Comparison of ENCODE assay signal across 8 cellular contexts in genomic region chr3:48446425-48447193, GRCh38. TPM values are rescaled to one million over a fixed set of nuclear protein-coding genes. Genes with fewer than 3 reads are reported as not detected.
DNase-seq lines count a peak whose midpoint lies in the region; ATAC-seq and TF ChIP-seq lines count a peak whose summit lies in the region.

ATRIP (plus strand) TSS chr3:48446737; CDS start chr3:48446846, 109 bp downstream.

- TF ChIP-seq CTCF in RWPE2 (IDR thresholded peaks at IDR 0.05; ENCODE audit: poor library complexity, severe bottlenecking) (no peak), fibroblast of lung (conservative IDR thresholded peaks at IDR 0.05 in 1 of 2, IDR thresholded peaks at IDR 0.05 in 1 of 2; ENCODE audit: low read depth in 1 of 2, low read length in 2 of 2) (no peak), natural killer cell (IDR thresholded peaks at IDR 0.05) (peak; percentile 17)

- peak within 1 kb of the TSS; percentile 89 for H3K4me3 Mint-ChIP-seq in activated T-helper 17 cell treated with anti-CD3 and anti-CD28 coated beads, Interleukin-2, amount 50 U/mL, for 72 hours
- H3K4me3 Mint-ChIP-seq in natural killer cell: peak within 1 kb of the TSS; percentile 93

- H2AFZ ChIP-seq in fibroblast of lung (ENCODE audit: low read length): peak within 1 kb of the TSS; percentile 94

- in situ Hi-C loops in KBM-7 (cut with MboI; ENCODE audit: low pct_unique_long_range_greater_than_20kb, low sequenced_read_pairs): no loop called here

- H3K36me3 ChIP-seq in RWPE2 (ENCODE audit: low read depth) (peaks cover 41% of the 10 kb centered on the region), fibroblast of lung (ENCODE audit: control insufficient read depth, insufficient read depth, low read length) (peaks cover 7% of the 10 kb centered on the region)

- peaks cover 74% of the 10 kb centered on the region for H3K36me3 Mint-ChIP-seq in activated T-helper 17 cell treated with anti-CD3 and anti-CD28 coated beads, Interleukin-2, amount 50 U/mL, for 72 hours (ENCODE audit: low read depth)
- peaks cover 4% of the 10 kb centered on the region for H3K36me3 Mint-ChIP-seq in natural killer cell

- peak within 1 kb of the TSS; percentile 65 for H3K27ac Mint-ChIP-seq in activated T-helper 17 cell treated with anti-CD3 and anti-CD28 coated beads, Interleukin-2, amount 50 U/mL, for 72 hours
- H3K27ac Mint-ChIP-seq in natural killer cell: peak within 1 kb of the TSS; percentile 94 to 95

- no peaks in the 10 kb centered on the region for H3K9me3 Mint-ChIP-seq in activated T-helper 17 cell treated with anti-CD3 and anti-CD28 coated beads, Interleukin-2, amount 50 U/mL, for 72 hours
- no peaks in the 10 kb centered on the region for H3K9me3 Mint-ChIP-seq in natural killer cell

- H3K4me3 ChIP-seq in RWPE2 (ENCODE audit: severe bottlenecking) (peak within 1 kb of the TSS; percentile 80), fibroblast of lung (replicated peaks in 1 of 4; ENCODE audit: control extremely low read depth in 1 of 4, insufficient read depth in 1 of 4, low read depth in 3 of 4, low read length in 4 of 4) (peak within 1 kb of the TSS; percentile 86 to 94 (median 90))

- intact Hi-C loops in natural killer cell (cut with micrococcal nuclease): loop anchor here (2.0 kb wide), 1 partner anchor 26 kb away; no protein-coding TSS in a partner anchor

- peaks cover 12% of the 10 kb centered on the region for H3K4me1 ChIP-seq in RWPE2 (ENCODE audit: insufficient read depth, poor library complexity, severe bottlenecking)
- H3K4me1 ChIP-seq in fibroblast of lung (ENCODE audit: control insufficient read depth, extremely low read depth, insufficient read depth, low read length): peaks cover 9% of the 10 kb centered on the region

- peak within 1 kb of the TSS; percentile 57 for H3K27ac ChIP-seq in RWPE2 (ENCODE audit: poor library complexity, severe bottlenecking)
- H3K27ac ChIP-seq in fibroblast of lung (ENCODE audit: insufficient read depth, low read length): peak within 1 kb of the TSS; percentile 50

- H4K20me1 ChIP-seq in fibroblast of lung (ENCODE audit: control insufficient read depth, extremely low read depth, insufficient read depth, low read length): no peaks in the 10 kb centered on the region

- peak within 1 kb of the TSS; percentile 99 for H3K4me2 ChIP-seq in fibroblast of lung (ENCODE audit: extremely low read depth, insufficient read depth, low read length)

- H3K9me3 ChIP-seq in RWPE2 (ENCODE audit: severe bottlenecking) (no peaks in the 10 kb centered on the region), fibroblast of lung (ENCODE audit: control insufficient read depth, insufficient read depth, low read depth, low read length) (no peaks in the 10 kb centered on the region)

- peak; percentile 77 for ATAC-seq in GM21619 (IDR thresholded peaks at IDR 0.05; ENCODE audit: unreplicated experiment)
- peak; percentile 93 for ATAC-seq in RWPE2 (ENCODE audit: low read depth)
- peak; percentile 100 for ATAC-seq in activated T-helper 17 cell treated with anti-CD3 and anti-CD28 coated beads, Interleukin-2, amount 50 U/mL, for 72 hours (replicated peaks)
- peak; percentile 97 to 99 (median 99) for ATAC-seq in natural killer cell

- no peaks in the 10 kb centered on the region for H3K27me3 ChIP-seq in RWPE2 (ENCODE audit: insufficient read depth, poor library complexity, severe bottlenecking)
- no peaks in the 10 kb centered on the region for H3K27me3 ChIP-seq in fibroblast of lung (ENCODE audit: control insufficient read depth, insufficient read depth, low read length)

- DNase-seq in DMS53 treated with DMSO at 0.1 percent for 48 hours (lab: John Stamatoyannopoulos, UW; ENCODE audit: unreplicated experiment) (peak; percentile 14), KBM-7 (peak; percentile 86), RWPE2 (ENCODE audit: low spot score) (peak; percentile 93), fibroblast of lung (ENCODE audit: low read depth in 2 of 2) (peak; percentile 80 to 86), natural killer cell (peak; percentile 91)
- peak; percentile 71 to 86 (median 79) for DNase-seq in stimulated activated naive CD4-positive, alpha-beta T cell (lab: John Stamatoyannopoulos, UW)

- peaks cover 12% of the 10 kb centered on the region for H3K4me1 Mint-ChIP-seq in activated T-helper 17 cell treated with anti-CD3 and anti-CD28 coated beads, Interleukin-2, amount 50 U/mL, for 72 hours
- H3K4me1 Mint-ChIP-seq in natural killer cell: peaks cover 31 to 34% of the 10 kb centered on the region in 2 donors

- peak within 1 kb of the TSS; percentile 85 for H3K9ac ChIP-seq in fibroblast of lung (ENCODE audit: insufficient read depth, low read length)

- peaks cover 34% of the 10 kb centered on the region for H3K79me2 ChIP-seq in fibroblast of lung (ENCODE audit: control insufficient read depth, insufficient read depth, low read length)

- H3K27me3 Mint-ChIP-seq in activated T-helper 17 cell treated with anti-CD3 and anti-CD28 coated beads, Interleukin-2, amount 50 U/mL, for 72 hours: no peaks in the 10 kb centered on the region
- H3K27me3 Mint-ChIP-seq in natural killer cell (ENCODE audit: low read depth in 2 of 2): no peaks in the 10 kb centered on the region

RNA-seq across cellular contexts. Expression of gene ATRIP, which starts in this region (rescaled TPM):
- total RNA-seq in activated T-helper 17 cell treated with anti-CD3 and anti-CD28 coated beads, Interleukin-2, amount 50 U/mL, for 72 hours: 10 to 100 TPM; 10.5 to 14.9 TPM
- total RNA-seq in fibroblast of lung (3.0 and 3.6 TPM in 2 replicates), natural killer cell (10 to 100 TPM in 2 of 3 donors, 1 to 10 TPM in 1; 8.5 to 11.0 (median 10.6) TPM)
- 5.0 and 7.0 TPM in 2 replicates for polyA plus RNA-seq in fibroblast of lung
- polyA plus RNA-seq in fibroblast of lung (2012): 3.9 and 8.3 TPM in 2 replicates
- polyA minus RNA-seq in fibroblast of lung (ENCODE audit: low replicate concordance): 10.2 and 28.6 TPM in 2 replicates

Comparison
In these comparisons a context has a peak if more than half of its experiments do, and no peak if none do; other contexts are left out.
1. Peak in every context shown above with its lines: DNase-seq, ATAC-seq, H3K4me3 ChIP-seq and H3K27ac ChIP-seq.
2. DNase-seq: peak in every context shown above with its lines; median percentile 93 in RWPE2; 91 in natural killer cell; 86 in KBM-7; 83 in fibroblast of lung; 79 in stimulated activated naive CD4-positive, alpha-beta T cell; 14 in DMS53 treated with DMSO at 0.1 percent for 48 hours.